ENCODE assay signal across 8 cellular contexts in genomic region chr11:119334173-119334930, GRCh38.
A peak's percentile ranks its signal among the peaks of the same experiment; 100 is the strongest.
DNase-seq lines count a peak whose midpoint lies in the region; ATAC-seq and TF ChIP-seq lines count a peak whose summit lies in the region.

Gene RNF26, plus strand, starts transcription at chr11:119334527. Its CDS starts 596 bp downstream, at chr11:119335123.

- DNase-seq in NCI-H2081 (lab: John Stamatoyannopoulos, UW) (peak; percentile 98 to 99), T1000 (lab: John Stamatoyannopoulos, UW) (peak; percentile 92), astrocyte of the spinal cord (ENCODE audit: low read depth, low spot score) (peak; percentile 98), hippocampal formation (lab: John Stamatoyannopoulos, UW) (peak; percentile 94 to 98), retina (peak; percentile 98), cortex of kidney (lab: John Stamatoyannopoulos, UW) (no peak)

- in situ Hi-C loops in astrocyte of the spinal cord (cut with HindIII; ENCODE audit: low sequenced_read_pairs), result no loop called here

- H3K4me3 ChIP-seq in astrocyte of the spinal cord (ENCODE audit: low read depth, low read length), result peak within 1 kb of the TSS; percentile 65

- TF ChIP-seq CTCF in astrocyte of the spinal cord (IDR thresholded peaks at IDR 0.05; ENCODE audit: low read depth, low read length), result no peak

- ATAC-seq in GM18508 (IDR thresholded peaks at IDR 0.05; ENCODE audit: insufficient read depth, unreplicated experiment) (peak; percentile 82), HG03025 (IDR thresholded peaks at IDR 0.05; ENCODE audit: low FRiP score, unreplicated experiment) (peak; percentile 92)
